20 cellular contexts compared by ENCODE assay signal in the genomic region with DNA sequence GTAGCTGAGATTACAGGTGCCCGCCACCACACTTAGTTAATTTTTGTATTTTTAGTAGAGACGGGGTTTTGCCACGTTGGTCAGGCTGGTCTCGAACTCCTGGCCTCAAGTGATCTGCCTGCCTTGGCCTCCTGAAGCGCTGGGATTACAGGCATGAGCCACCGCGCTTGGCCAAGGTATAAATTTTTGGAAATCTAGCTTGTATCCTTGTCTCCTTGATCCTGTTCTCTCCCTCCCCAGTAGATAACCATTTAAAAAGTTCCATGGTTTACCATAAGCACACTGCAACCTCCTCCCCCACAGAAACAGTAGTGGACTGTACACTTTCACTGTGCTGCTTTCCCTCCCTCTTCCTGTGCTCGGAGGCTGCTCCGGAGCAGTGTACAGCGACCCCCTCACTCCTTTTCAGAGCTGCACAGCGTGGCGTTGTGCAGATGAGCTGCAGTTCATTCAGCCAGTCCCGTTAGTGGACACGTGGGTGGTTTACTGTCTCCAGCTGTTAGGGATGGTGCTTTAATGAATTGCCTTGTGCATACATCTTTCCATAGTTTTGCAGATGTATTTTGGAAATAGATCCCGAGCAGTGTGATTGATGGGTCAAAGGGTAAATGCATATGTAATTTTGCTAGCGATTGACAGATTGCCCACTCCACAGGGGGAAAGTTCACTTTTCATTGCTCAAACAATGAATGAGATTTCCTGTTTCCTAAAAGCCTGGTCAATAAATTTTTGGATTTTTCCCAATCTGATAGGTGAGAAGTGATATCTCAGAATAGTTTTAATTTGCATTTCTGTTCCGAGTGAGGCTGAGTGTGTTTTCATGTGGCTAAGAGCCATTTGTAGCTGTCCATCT. TPM values are rescaled to one million over a fixed set of nuclear protein-coding genes. Genes with fewer than 3 reads are reported as not detected.
DNase-seq lines count a peak whose midpoint lies in the region; ATAC-seq, FAIRE-seq and TF ChIP-seq lines count a peak whose summit lies in the region.
"Had no signal": no experiment of that assay in that cellular context is flagged by ENCODE, and none has a peak within 500 bp of the region (broad histone marks: within the 10 kb centered on the region; RNA-seq: fewer than 3 reads in every experiment).

No MANE protein-coding gene starts in this region.

- H3K4me3 Mint-ChIP-seq in CD4-positive, CD25-positive, alpha-beta regulatory T cell, result no peak overlapping the region
- H3K4me3 Mint-ChIP-seq in activated CD4-positive, alpha-beta memory T cell treated with anti-CD3 and anti-CD28 coated beads, Interleukin-2, amount 10 ng/mL, durations not matched to agents 7 days and 5 days, result no peak overlapping the region

- no peaks in the 10 kb centered on the region for H3K9me3 Mint-ChIP-seq in CD4-positive, CD25-positive, alpha-beta regulatory T cell
- no peaks in the 10 kb centered on the region for H3K9me3 Mint-ChIP-seq in activated CD4-positive, alpha-beta memory T cell treated with anti-CD3 and anti-CD28 coated beads, Interleukin-2, amount 10 ng/mL, durations not matched to agents 7 days and 5 days

- POLR2A ChIA-PET in activated CD4-positive, alpha-beta memory T cell treated with anti-CD3 and anti-CD28 coated beads, Interleukin-2, amount 10 ng/mL, durations not matched to agents 7 days and 5 days (lab: Charles Lee), result interaction anchor here (0.7 kb wide), 1 partner anchor 11 kb away, joined by 3 read pairs; no protein-coding TSS in a partner anchor

- peaks cover 24 to 73% (median 42%) of the 10 kb centered on the region in 4 donors for H3K4me1 Mint-ChIP-seq in CD4-positive, CD25-positive, alpha-beta regulatory T cell
- H3K4me1 Mint-ChIP-seq in activated CD4-positive, alpha-beta memory T cell treated with anti-CD3 and anti-CD28 coated beads, Interleukin-2, amount 10 ng/mL, durations not matched to agents 7 days and 5 days, result peaks cover 29% of the 10 kb centered on the region

- H3K4me3 ChIP-seq in CD4-positive, CD25-positive, alpha-beta regulatory T cell (ENCODE audit: low read depth, low read length), result no peak overlapping the region
- no peak overlapping the region for H3K4me3 ChIP-seq in bronchial epithelial cell (ENCODE audit: low read depth, low read length)
- H3K4me3 ChIP-seq in right lobe of liver, result no peak overlapping the region
- H3K4me3 ChIP-seq: BLaER1, GM12878 had no signal

- H3K27me3 Mint-ChIP-seq in CD4-positive, CD25-positive, alpha-beta regulatory T cell, result no peaks in the 10 kb centered on the region
- no peaks in the 10 kb centered on the region for H3K27me3 Mint-ChIP-seq in activated CD4-positive, alpha-beta memory T cell treated with anti-CD3 and anti-CD28 coated beads, Interleukin-2, amount 10 ng/mL, durations not matched to agents 7 days and 5 days

- no peaks in the 10 kb centered on the region for H3K9me3 ChIP-seq in CD4-positive, CD25-positive, alpha-beta regulatory T cell (ENCODE audit: control insufficient read depth in 2 of 2, low read length in 2 of 2)
- no peaks in the 10 kb centered on the region for H3K9me3 ChIP-seq in right lobe of liver
- H3K9me3 ChIP-seq: BLaER1 had no signal

- no peaks in the 10 kb centered on the region for H3K27me3 ChIP-seq in CD4-positive, CD25-positive, alpha-beta regulatory T cell (ENCODE audit: control insufficient read depth, insufficient read depth, low read length)
- H3K27me3 ChIP-seq in bronchial epithelial cell (ENCODE audit: control insufficient read depth, insufficient read depth, low read length) (no peaks in the 10 kb centered on the region), right lobe of liver (no peaks in the 10 kb centered on the region)
- H3K27me3 ChIP-seq: BLaER1 had no signal

- CTCF ChIA-PET in activated CD4-positive, alpha-beta memory T cell treated with anti-CD3 and anti-CD28 coated beads, Interleukin-2, amount 10 ng/mL, durations not matched to agents 7 days and 5 days (lab: Charles Lee), result interaction anchor here (0.7 to 2.0 kb wide), 4 partner anchors 10 to 16 kb away, joined by 3 to 5 read pairs (median 3); no protein-coding TSS in a partner anchor

- 42% methylated on average over 17 of the region's 17 CpGs for WGBS in right lobe of liver (ENCODE audit: insufficient coverage, low coverage, low lambda C conversion rate, missing lambda C conversion rate)

- intact Hi-C loops in right lobe of liver (cut with DNase I), result no loop called here

- no peak for ATAC-seq in CD4-positive, CD25-positive, alpha-beta regulatory T cell (ENCODE audit: low read depth in 2 of 2)
- ATAC-seq in right lobe of liver, result peak; percentile 45 to 63 (median 60)
- no peak for ATAC-seq in GM19023 (IDR thresholded peaks at IDR 0.05; ENCODE audit: unreplicated experiment)
- ATAC-seq: GM12878 had no signal

- peak overlapping the region in 2 of 3 donors; percentile 74 to 86 for H3K27ac Mint-ChIP-seq in CD4-positive, CD25-positive, alpha-beta regulatory T cell
- H3K27ac Mint-ChIP-seq in activated CD4-positive, alpha-beta memory T cell treated with anti-CD3 and anti-CD28 coated beads, Interleukin-2, amount 10 ng/mL, durations not matched to agents 7 days and 5 days, result no peak overlapping the region

- peak; percentile 64 for FAIRE-seq in bronchial epithelial cell (lab: Jason Lieb, UNC)
- FAIRE-seq: GM12878, urothelium cell line had no signal

- DNase-seq in CD4-positive, CD25-positive, alpha-beta regulatory T cell, result no peak
- DNase-seq in HuH-7 (ENCODE audit: low spot score) (peak; percentile 55), bronchial epithelial cell (ENCODE audit: low read depth) (no peak), right lobe of liver (no peak), COLO668 (lab: John Stamatoyannopoulos, UW; ENCODE audit: unreplicated experiment) (no peak)
- no peak for DNase-seq in activated CD4-positive, alpha-beta memory T cell treated with anti-CD3 and anti-CD28 coated beads, Interleukin-2, amount 10 ng/mL, durations not matched to agents 7 days and 5 days
- no peak for DNase-seq in stimulated activated CD4-positive, alpha-beta T cell treated with anti-CD3 and anti-CD28 coated beads, Interleukin-4, amount 100 ng/mL, for 24 hours
- DNase-seq: activated CD4-positive, alpha-beta T cell treated with anti-CD3 and anti-CD28 coated beads for 4 hours; activated T-cell treated with anti-CD3 and anti-CD28 coated beads, Interleukin-2, amount 50 U/mL, for 48 hours; amygdala; effector CD4-positive, alpha-beta T cell; islet precursor cell; NCI-H524; right cardiac atrium; stimulated activated CD4-positive, alpha-beta T cell treated with anti-CD3 and anti-CD28 coated beads, Interleukin-2, amount 100 ng/mL, for 48 hours; T-helper 2 cell had no signal

- H3K36me3 Mint-ChIP-seq in CD4-positive, CD25-positive, alpha-beta regulatory T cell, result peaks cover 64% of the 10 kb centered on the region
- H3K36me3 Mint-ChIP-seq in activated CD4-positive, alpha-beta memory T cell treated with anti-CD3 and anti-CD28 coated beads, Interleukin-2, amount 10 ng/mL, durations not matched to agents 7 days and 5 days (ENCODE audit: low read depth), result peaks cover 76% of the 10 kb centered on the region

- TF ChIP-seq CTCF in bronchial epithelial cell (IDR thresholded peaks at IDR 0.05; ENCODE audit: insufficient read depth, low read length, severe bottlenecking) (no peak), right lobe of liver (IDR thresholded peaks at IDR 0.05) (no peak)

- peaks cover 13% of the 10 kb centered on the region for H3K4me1 ChIP-seq in CD4-positive, CD25-positive, alpha-beta regulatory T cell (ENCODE audit: control insufficient read depth, insufficient read depth, low read length, poor library complexity, severe bottlenecking)
- peaks cover 0 to 50% (median 22%) of the 10 kb centered on the region in 4 donors for H3K4me1 ChIP-seq in right lobe of liver
- H3K4me1 ChIP-seq: BLaER1 had no signal

- H3K36me3 ChIP-seq in CD4-positive, CD25-positive, alpha-beta regulatory T cell (ENCODE audit: control insufficient read depth, insufficient read depth, low read length), result peaks cover 50% of the 10 kb centered on the region
- H3K36me3 ChIP-seq in bronchial epithelial cell (ENCODE audit: control insufficient read depth, insufficient read depth, low read length) (peaks cover 24% of the 10 kb centered on the region), right lobe of liver (peaks cover 0 to 24% (median 3%) of the 10 kb centered on the region in 4 donors)

- TF ChIP-seq POLR2A in right lobe of liver (IDR thresholded peaks at IDR 0.05), result no peak

- no peak overlapping the region for H3K27ac ChIP-seq in CD4-positive, CD25-positive, alpha-beta regulatory T cell (ENCODE audit: insufficient read depth, low read length, poor library complexity, severe bottlenecking)
- H3K27ac ChIP-seq in right lobe of liver, result peak overlapping the region; percentile 18 to 66 (median 49)
- H3K27ac ChIP-seq: BLaER1 had no signal

RNA-seq across cellular contexts. Expression of a gene that starts 14.8 kb away (rescaled TPM):
- total RNA-seq in CD4-positive, CD25-positive, alpha-beta regulatory T cell, result 23.0 TPM
- polyA plus RNA-seq in CD4-positive, CD25-positive, alpha-beta regulatory T cell, result 10 to 100 TPM; 17.6 to 22.0 (median 20.3) TPM
- 41.9 and 70.2 TPM in 2 replicates for total RNA-seq in bronchial epithelial cell
- 10 to 100 TPM in 2 of 6 experiments, 1 to 10 TPM in 4; 6.3 to 18.2 (median 8.4) TPM for total RNA-seq in right lobe of liver
- 10 to 100 TPM; 27.9 to 31.3 TPM for total RNA-seq in activated CD4-positive, alpha-beta memory T cell treated with anti-CD3 and anti-CD28 coated beads, Interleukin-2, amount 10 ng/mL, durations not matched to agents 7 days and 5 days

Comparison
In these comparisons a context has a peak if more than half of its experiments do, and no peak if none do; other contexts are left out.
1. ATAC-seq: peak in right lobe of liver (4 of 4); none in CD4-positive, CD25-positive, alpha-beta regulatory T cell (0 of 2) and GM19023 (single experiment).